In the genomic region with DNA sequence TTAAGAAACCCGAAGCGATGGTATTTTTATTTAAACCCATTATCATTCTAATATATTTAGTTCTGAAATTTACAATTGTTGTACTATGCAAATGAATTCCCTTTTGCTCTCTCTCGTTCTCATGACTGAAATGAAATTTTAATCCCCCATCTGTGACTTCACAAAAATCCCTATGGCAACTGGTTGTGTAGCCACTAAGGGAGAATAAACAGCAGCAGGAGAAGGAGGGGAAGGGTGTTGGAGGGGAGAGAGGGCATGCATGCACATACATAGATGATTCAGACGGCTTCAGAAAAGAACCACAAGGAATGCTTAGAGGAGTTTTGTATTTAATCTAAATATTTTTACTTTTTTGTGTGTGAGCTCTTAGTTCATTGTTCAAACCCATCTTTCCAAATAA, we compare ENCODE assay signal across 19 cellular contexts. TPM values are rescaled to one million over a fixed set of nuclear protein-coding genes. Genes with fewer than 3 reads are reported as not detected.
A peak's percentile ranks its signal among the peaks of the same experiment; 100 is the strongest.
DNase-seq lines count a peak whose midpoint lies in the region; ATAC-seq and TF ChIP-seq lines count a peak whose summit lies in the region.
"Had no signal": no experiment of that assay in that cellular context is flagged by ENCODE, and none has a peak within 500 bp of the region (broad histone marks: within the 10 kb centered on the region; RNA-seq: fewer than 3 reads in every experiment).

No MANE protein-coding gene starts in this region.

- DNase-seq in ELR (ENCODE audit: low read depth) (peak; percentile 11), NCI-H2171 treated with DMSO at 0.1 percent for 48 hours (lab: John Stamatoyannopoulos, UW) (peak; percentile 51), brain microvascular endothelial cell (peak; percentile 66), myocyte (ENCODE audit: low read depth) (peak; percentile 19), natural killer cell (no peak), dermis blood vessel endothelial cell (no peak)
- DNase-seq in activated CD4-positive, alpha-beta T cell treated with anti-CD3 and anti-CD28 coated beads, Interleukin-2, amount 10 ng/mL, durations not matched to agents 7 days and 5 days = no peak
- DNase-seq in activated CD4-positive, alpha-beta T cell treated with anti-CD3 and anti-CD28 coated beads for 4 hours = no peak
- DNase-seq: activated CD8-positive, alpha-beta T cell treated with anti-CD3 and anti-CD28 coated beads, Interleukin-2, amount 10 ng/mL, durations not matched to agents 7 days and 5 days; activated T-cell treated with anti-CD3 and anti-CD28 coated beads, Interleukin-2, amount 50 U/mL, for 4 hours; Calu3; heart left ventricle; Kasumi-1; Right ventricle myocardium superior had no signal

- no peak for ATAC-seq in natural killer cell
- ATAC-seq: activated CD8-positive, alpha-beta T cell treated with anti-CD3 and anti-CD28 coated beads, Interleukin-2, amount 10 ng/mL, durations not matched to agents 7 days and 5 days; activated naive CD4-positive, alpha-beta T cell treated with anti-CD3 and anti-CD28 coated beads, Interleukin-2, amount 50 U/mL, for 72 hours; activated T-cell treated with anti-CD3 and anti-CD28 coated beads, Interleukin-2, amount 50 U/mL, for 4 hours; heart left ventricle; natural killer cell treated with Interleukin-12 subunit alpha and Interleukin-12 subunit beta and Interleukin-15 and Interleukin-18, amount 100 ng/mL, for 72 hours had no signal

- H3K4me1 Mint-ChIP-seq in activated CD4-positive, alpha-beta T cell treated with anti-CD3 and anti-CD28 coated beads, Interleukin-2, amount 10 ng/mL, durations not matched to agents 7 days and 5 days = no peaks in the 10 kb centered on the region
- H3K4me1 Mint-ChIP-seq in natural killer cell = no peaks in the 10 kb centered on the region

- H3K27me3 ChIP-seq in brain microvascular endothelial cell (replicated peaks) = no peaks in the 10 kb centered on the region
- H3K27me3 ChIP-seq: heart left ventricle, suprapubic skin had no signal

- H3K4me3 Mint-ChIP-seq in activated CD4-positive, alpha-beta T cell treated with anti-CD3 and anti-CD28 coated beads, Interleukin-2, amount 10 ng/mL, durations not matched to agents 7 days and 5 days = no peak overlapping the region
- no peak overlapping the region for H3K4me3 Mint-ChIP-seq in natural killer cell
- H3K4me3 Mint-ChIP-seq: activated CD8-positive, alpha-beta T cell treated with anti-CD3 and anti-CD28 coated beads, Interleukin-2, amount 10 ng/mL, durations not matched to agents 7 days and 5 days; activated T-cell treated with anti-CD3 and anti-CD28 coated beads, Interleukin-2, amount 50 U/mL, for 4 hours; natural killer cell treated with Interleukin-12 subunit alpha and Interleukin-12 subunit beta and Interleukin-15 and Interleukin-18, amount 100 ng/mL, for 72 hours had no signal

- H3K27me3 Mint-ChIP-seq in activated CD4-positive, alpha-beta T cell treated with anti-CD3 and anti-CD28 coated beads, Interleukin-2, amount 10 ng/mL, durations not matched to agents 7 days and 5 days = no peaks in the 10 kb centered on the region
- H3K27me3 Mint-ChIP-seq in natural killer cell (ENCODE audit: low read depth in 2 of 2) = no peaks in the 10 kb centered on the region
- H3K27me3 Mint-ChIP-seq: natural killer cell treated with Interleukin-12 subunit alpha and Interleukin-12 subunit beta and Interleukin-15 and Interleukin-18, amount 100 ng/mL, for 72 hours had no signal

- TF ChIP-seq CTCF in brain microvascular endothelial cell (IDR thresholded peaks at IDR 0.05; ENCODE audit: low read depth, low read length, missing control alignments) (no peak), natural killer cell (IDR thresholded peaks at IDR 0.05) (no peak)

- no peak overlapping the region for H3K4me3 ChIP-seq in brain microvascular endothelial cell (ENCODE audit: low read depth, low read length)
- H3K4me3 ChIP-seq: heart left ventricle, prostate gland, suprapubic skin had no signal

- H3K36me3 Mint-ChIP-seq in activated CD4-positive, alpha-beta T cell treated with anti-CD3 and anti-CD28 coated beads, Interleukin-2, amount 10 ng/mL, durations not matched to agents 7 days and 5 days (ENCODE audit: low read depth) = no peaks in the 10 kb centered on the region
- H3K36me3 Mint-ChIP-seq in natural killer cell = no peaks in the 10 kb centered on the region
- H3K36me3 Mint-ChIP-seq: activated naive CD4-positive, alpha-beta T cell treated with anti-CD3 and anti-CD28 coated beads, Interleukin-2, amount 50 U/mL, for 72 hours; natural killer cell treated with Interleukin-12 subunit alpha and Interleukin-12 subunit beta and Interleukin-15 and Interleukin-18, amount 100 ng/mL, for 72 hours had no signal

- intact Hi-C loops in natural killer cell (cut with micrococcal nuclease) = no loop called here

- H3K27ac Mint-ChIP-seq in activated CD4-positive, alpha-beta T cell treated with anti-CD3 and anti-CD28 coated beads, Interleukin-2, amount 10 ng/mL, durations not matched to agents 7 days and 5 days = no peak overlapping the region
- no peak overlapping the region for H3K27ac Mint-ChIP-seq in natural killer cell
- H3K27ac Mint-ChIP-seq: activated CD8-positive, alpha-beta T cell treated with anti-CD3 and anti-CD28 coated beads, Interleukin-2, amount 10 ng/mL, durations not matched to agents 7 days and 5 days; activated naive CD4-positive, alpha-beta T cell treated with anti-CD3 and anti-CD28 coated beads, Interleukin-2, amount 50 U/mL, for 72 hours; natural killer cell treated with Interleukin-12 subunit alpha and Interleukin-12 subunit beta and Interleukin-15 and Interleukin-18, amount 100 ng/mL, for 72 hours had no signal

- H3K9me3 Mint-ChIP-seq in activated CD4-positive, alpha-beta T cell treated with anti-CD3 and anti-CD28 coated beads, Interleukin-2, amount 10 ng/mL, durations not matched to agents 7 days and 5 days = no peaks in the 10 kb centered on the region
- H3K9me3 Mint-ChIP-seq in natural killer cell = peaks cover 2 to 3% of the 10 kb centered on the region in 2 donors

- CTCF ChIA-PET in activated CD4-positive, alpha-beta T cell treated with anti-CD3 and anti-CD28 coated beads, Interleukin-2, amount 10 ng/mL, durations not matched to agents 7 days and 5 days (lab: Charles Lee) = no interaction called here

- H3K36me3 ChIP-seq in brain microvascular endothelial cell (replicated peaks) = no peaks in the 10 kb centered on the region
- H3K36me3 ChIP-seq: prostate gland, suprapubic skin had no signal

- no peak overlapping the region for H3K27ac ChIP-seq in brain microvascular endothelial cell
- H3K27ac ChIP-seq: heart left ventricle, prostate gland, suprapubic skin, VCaP had no signal

- in situ Hi-C loops in brain microvascular endothelial cell (cut with HindIII; ENCODE audit: low pct_ligation_motif_present, low sequenced_read_pairs) = no loop called here

- POLR2A ChIA-PET in activated CD4-positive, alpha-beta T cell treated with anti-CD3 and anti-CD28 coated beads, Interleukin-2, amount 10 ng/mL, durations not matched to agents 7 days and 5 days (lab: Charles Lee) = no interaction called here

RNA-seq across cellular contexts. Expression of a gene that starts 36.8 kb away (rescaled TPM):
- 27.5 and 33.9 TPM in 2 replicates for total RNA-seq in myocyte
- polyA plus RNA-seq in myocyte (2012) = 7.8 TPM
- 1 to 10 TPM in 1 of 2 experiments, under 1 TPM in 1; 0.48 to 1.4 TPM for total RNA-seq in activated CD4-positive, alpha-beta T cell treated with anti-CD3 and anti-CD28 coated beads, Interleukin-2, amount 10 ng/mL, durations not matched to agents 7 days and 5 days
- total RNA-seq in natural killer cell = 1 to 10 TPM in 1 of 3 donors, not detected in 2; 1.3 TPM
- 0.42 and 0.85 TPM in 2 replicates for total RNA-seq in dermis blood vessel endothelial cell

Comparison
In these comparisons a context has a peak if more than half of its experiments do, and no peak if none do; other contexts are left out.
1. DNase-seq: peak in ELR (single experiment), NCI-H2171 treated with DMSO at 0.1 percent for 48 hours (single experiment), brain microvascular endothelial cell (single experiment) and myocyte (single experiment); none in activated CD4-positive, alpha-beta T cell treated with anti-CD3 and anti-CD28 coated beads, Interleukin-2, amount 10 ng/mL, durations not matched to agents 7 days and 5 days (single experiment), natural killer cell (single experiment), dermis blood vessel endothelial cell (single experiment) and activated CD4-positive, alpha-beta T cell treated with anti-CD3 and anti-CD28 coated beads for 4 hours (0 of 2).
2. RNA of a gene that starts 36.8 kb away (total RNA-seq): 27.5 to 33.9 TPM in myocyte; 0.48 to 1.4 TPM in activated CD4-positive, alpha-beta T cell treated with anti-CD3 and anti-CD28 coated beads, Interleukin-2, amount 10 ng/mL, durations not matched to agents 7 days and 5 days, 0.42 to 0.85 TPM in dermis blood vessel endothelial cell and 1.3 TPM in natural killer cell; every median in the first group is over 10 times any median in the second.